1 cellular context compared by ENCODE assay signal in genomic region chr21:37565530-37566223, GRCh38.
TF ChIP-seq lines count a peak whose summit lies in the region.

No MANE protein-coding gene starts in this region.

TF ChIP-seq in GM23338, 12 proteins besides CTCF, POLR2A, EP300 and RAD21 (continued from another document):
- TF ChIP-seq, protein P1, sequence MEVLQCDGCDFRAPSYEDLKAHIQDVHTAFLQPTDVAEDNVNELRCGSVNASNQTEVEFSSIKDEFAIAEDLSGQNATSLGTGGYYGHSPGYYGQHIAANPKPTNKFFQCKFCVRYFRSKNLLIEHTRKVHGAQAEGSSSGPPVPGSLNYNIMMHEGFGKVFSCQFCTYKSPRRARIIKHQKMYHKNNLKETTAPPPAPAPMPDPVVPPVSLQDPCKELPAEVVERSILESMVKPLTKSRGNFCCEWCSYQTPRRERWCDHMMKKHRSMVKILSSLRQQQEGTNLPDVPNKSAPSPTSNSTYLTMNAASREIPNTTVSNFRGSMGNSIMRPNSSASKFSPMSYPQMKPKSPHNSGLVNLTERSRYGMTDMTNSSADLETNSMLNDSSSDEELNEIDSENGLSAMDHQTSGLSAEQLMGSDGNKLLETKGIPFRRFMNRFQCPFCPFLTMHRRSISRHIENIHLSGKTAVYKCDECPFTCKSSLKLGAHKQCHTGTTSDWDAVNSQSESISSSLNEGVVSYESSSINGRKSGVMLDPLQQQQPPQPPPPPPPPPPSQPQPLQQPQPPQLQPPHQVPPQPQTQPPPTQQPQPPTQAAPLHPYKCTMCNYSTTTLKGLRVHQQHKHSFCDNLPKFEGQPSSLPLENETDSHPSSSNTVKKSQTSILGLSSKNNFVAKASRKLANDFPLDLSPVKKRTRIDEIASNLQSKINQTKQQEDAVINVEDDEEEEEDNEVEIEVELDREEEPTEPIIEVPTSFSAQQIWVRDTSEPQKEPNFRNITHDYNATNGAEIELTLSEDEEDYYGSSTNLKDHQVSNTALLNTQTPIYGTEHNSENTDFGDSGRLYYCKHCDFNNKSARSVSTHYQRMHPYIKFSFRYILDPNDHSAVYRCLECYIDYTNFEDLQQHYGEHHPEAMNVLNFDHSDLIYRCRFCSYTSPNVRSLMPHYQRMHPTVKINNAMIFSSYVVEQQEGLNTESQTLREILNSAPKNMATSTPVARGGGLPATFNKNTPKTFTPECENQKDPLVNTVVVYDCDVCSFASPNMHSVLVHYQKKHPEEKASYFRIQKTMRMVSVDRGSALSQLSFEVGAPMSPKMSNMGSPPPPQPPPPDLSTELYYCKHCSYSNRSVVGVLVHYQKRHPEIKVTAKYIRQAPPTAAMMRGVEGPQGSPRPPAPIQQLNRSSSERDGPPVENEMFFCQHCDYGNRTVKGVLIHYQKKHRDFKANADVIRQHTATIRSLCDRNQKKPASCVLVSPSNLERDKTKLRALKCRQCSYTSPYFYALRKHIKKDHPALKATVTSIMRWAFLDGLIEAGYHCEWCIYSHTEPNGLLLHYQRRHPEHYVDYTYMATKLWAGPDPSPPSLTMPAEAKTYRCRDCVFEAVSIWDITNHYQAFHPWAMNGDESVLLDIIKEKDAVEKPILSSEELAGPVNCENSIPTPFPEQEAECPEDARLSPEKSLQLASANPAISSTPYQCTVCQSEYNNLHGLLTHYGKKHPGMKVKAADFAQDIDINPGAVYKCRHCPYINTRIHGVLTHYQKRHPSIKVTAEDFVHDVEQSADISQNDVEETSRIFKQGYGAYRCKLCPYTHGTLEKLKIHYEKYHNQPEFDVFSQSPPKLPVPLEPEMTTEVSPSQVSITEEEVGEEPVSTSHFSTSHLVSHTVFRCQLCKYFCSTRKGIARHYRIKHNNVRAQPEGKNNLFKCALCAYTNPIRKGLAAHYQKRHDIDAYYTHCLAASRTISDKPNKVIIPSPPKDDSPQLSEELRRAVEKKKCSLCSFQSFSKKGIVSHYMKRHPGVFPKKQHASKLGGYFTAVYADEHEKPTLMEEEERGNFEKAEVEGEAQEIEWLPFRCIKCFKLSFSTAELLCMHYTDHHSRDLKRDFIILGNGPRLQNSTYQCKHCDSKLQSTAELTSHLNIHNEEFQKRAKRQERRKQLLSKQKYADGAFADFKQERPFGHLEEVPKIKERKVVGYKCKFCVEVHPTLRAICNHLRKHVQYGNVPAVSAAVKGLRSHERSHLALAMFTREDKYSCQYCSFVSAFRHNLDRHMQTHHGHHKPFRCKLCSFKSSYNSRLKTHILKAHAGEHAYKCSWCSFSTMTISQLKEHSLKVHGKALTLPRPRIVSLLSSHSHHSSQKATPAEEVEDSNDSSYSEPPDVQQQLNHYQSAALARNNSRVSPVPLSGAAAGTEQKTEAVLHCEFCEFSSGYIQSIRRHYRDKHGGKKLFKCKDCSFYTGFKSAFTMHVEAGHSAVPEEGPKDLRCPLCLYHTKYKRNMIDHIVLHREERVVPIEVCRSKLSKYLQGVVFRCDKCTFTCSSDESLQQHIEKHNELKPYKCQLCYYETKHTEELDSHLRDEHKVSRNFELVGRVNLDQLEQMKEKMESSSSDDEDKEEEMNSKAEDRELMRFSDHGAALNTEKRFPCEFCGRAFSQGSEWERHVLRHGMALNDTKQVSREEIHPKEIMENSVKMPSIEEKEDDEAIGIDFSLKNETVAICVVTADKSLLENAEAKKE (CRISPR knock-in tag; IDR thresholded peaks at IDR 0.05), result no peak
- TF ChIP-seq CREB1 (CRISPR knock-in tag; IDR thresholded peaks at IDR 0.05; ENCODE audit: low read depth) (no peak), STAT1 (IDR thresholded peaks at IDR 0.05; ENCODE audit: unreplicated experiment) (no peak)
- TF ChIP-seq, protein P2, sequence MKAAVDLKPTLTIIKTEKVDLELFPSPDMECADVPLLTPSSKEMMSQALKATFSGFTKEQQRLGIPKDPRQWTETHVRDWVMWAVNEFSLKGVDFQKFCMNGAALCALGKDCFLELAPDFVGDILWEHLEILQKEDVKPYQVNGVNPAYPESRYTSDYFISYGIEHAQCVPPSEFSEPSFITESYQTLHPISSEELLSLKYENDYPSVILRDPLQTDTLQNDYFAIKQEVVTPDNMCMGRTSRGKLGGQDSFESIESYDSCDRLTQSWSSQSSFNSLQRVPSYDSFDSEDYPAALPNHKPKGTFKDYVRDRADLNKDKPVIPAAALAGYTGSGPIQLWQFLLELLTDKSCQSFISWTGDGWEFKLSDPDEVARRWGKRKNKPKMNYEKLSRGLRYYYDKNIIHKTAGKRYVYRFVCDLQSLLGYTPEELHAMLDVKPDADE (IDR thresholded peaks at IDR 0.05), result no peak
